1 cellular context compared by ENCODE assay signal in the genomic region with DNA sequence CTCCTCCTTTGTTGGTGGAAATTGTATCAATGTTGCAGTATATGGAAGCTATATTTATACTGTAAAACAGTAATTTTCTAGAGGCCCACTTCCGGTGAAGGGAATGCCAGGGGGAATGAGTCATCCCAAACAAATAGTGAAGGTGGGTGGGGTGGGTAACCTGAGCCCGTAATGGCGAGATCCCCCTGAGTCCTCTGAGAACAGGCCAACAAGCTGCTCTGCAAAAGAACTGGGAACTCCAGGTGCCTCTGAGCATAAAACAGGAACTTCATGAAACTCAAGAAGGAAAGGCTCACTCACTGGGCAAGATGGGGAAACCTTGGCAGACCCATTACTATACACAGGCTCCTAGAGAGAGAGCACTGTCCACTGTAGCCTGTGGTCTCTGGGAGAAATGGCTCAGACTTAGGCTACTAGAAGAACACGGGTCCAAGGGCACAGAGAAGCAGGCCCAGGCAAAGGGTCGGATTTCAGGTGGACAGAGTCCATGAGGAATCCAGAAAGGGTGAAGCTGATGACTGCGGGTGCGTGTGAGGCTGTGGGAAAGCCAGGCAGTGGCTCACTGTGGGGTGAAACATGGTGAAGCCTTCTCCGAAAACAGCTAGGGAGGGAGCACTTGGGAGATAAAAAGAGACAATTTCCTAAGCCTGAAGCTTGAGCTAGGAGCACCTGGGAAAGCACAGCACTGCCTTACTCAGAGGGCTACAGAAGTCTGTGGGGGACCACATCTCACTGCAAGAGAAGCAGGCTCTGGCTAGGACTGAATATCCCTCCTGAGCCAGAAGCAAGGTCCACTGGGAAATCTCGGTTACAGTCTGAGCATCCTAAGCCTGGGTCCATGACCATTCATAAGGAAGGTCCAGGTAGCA.
TF ChIP-seq lines count a peak whose summit lies in the region.

No MANE protein-coding gene starts in this region.

TF ChIP-seq in HEK293, 187 proteins besides CTCF, POLR2A, EP300 and RAD21 (continued from another document and continues in another):
- TF ChIP-seq ZNF558 (tag by site-specific recombination; IDR thresholded peaks at IDR 0.05): peak; percentile 76
- no peak for TF ChIP-seq ZNF549 (tag by site-specific recombination; IDR thresholded peaks at IDR 0.05)
- TF ChIP-seq ZBTB7A (tag by site-specific recombination; IDR thresholded peaks at IDR 0.05; ENCODE audit: low read depth): no peak
- TF ChIP-seq ZNF548 (tag by site-specific recombination; IDR thresholded peaks at IDR 0.05): no peak
- no peak for TF ChIP-seq RBAK (tag by site-specific recombination; IDR thresholded peaks at IDR 0.05)
- no peak for TF ChIP-seq ZNF19 (tag by site-specific recombination; IDR thresholded peaks at IDR 0.05; ENCODE audit: low read depth)
- TF ChIP-seq, protein P1, sequence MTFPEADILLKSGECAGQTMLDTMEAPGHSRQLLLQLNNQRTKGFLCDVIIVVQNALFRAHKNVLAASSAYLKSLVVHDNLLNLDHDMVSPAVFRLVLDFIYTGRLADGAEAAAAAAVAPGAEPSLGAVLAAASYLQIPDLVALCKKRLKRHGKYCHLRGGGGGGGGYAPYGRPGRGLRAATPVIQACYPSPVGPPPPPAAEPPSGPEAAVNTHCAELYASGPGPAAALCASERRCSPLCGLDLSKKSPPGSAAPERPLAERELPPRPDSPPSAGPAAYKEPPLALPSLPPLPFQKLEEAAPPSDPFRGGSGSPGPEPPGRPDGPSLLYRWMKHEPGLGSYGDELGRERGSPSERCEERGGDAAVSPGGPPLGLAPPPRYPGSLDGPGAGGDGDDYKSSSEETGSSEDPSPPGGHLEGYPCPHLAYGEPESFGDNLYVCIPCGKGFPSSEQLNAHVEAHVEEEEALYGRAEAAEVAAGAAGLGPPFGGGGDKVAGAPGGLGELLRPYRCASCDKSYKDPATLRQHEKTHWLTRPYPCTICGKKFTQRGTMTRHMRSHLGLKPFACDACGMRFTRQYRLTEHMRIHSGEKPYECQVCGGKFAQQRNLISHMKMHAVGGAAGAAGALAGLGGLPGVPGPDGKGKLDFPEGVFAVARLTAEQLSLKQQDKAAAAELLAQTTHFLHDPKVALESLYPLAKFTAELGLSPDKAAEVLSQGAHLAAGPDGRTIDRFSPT (tag by site-specific recombination; IDR thresholded peaks at IDR 0.05): no peak
- TF ChIP-seq ZNF394 (tag by site-specific recombination; IDR thresholded peaks at IDR 0.05; ENCODE audit: borderline replicate concordance): peak; percentile 70
- TF ChIP-seq, protein P2, sequence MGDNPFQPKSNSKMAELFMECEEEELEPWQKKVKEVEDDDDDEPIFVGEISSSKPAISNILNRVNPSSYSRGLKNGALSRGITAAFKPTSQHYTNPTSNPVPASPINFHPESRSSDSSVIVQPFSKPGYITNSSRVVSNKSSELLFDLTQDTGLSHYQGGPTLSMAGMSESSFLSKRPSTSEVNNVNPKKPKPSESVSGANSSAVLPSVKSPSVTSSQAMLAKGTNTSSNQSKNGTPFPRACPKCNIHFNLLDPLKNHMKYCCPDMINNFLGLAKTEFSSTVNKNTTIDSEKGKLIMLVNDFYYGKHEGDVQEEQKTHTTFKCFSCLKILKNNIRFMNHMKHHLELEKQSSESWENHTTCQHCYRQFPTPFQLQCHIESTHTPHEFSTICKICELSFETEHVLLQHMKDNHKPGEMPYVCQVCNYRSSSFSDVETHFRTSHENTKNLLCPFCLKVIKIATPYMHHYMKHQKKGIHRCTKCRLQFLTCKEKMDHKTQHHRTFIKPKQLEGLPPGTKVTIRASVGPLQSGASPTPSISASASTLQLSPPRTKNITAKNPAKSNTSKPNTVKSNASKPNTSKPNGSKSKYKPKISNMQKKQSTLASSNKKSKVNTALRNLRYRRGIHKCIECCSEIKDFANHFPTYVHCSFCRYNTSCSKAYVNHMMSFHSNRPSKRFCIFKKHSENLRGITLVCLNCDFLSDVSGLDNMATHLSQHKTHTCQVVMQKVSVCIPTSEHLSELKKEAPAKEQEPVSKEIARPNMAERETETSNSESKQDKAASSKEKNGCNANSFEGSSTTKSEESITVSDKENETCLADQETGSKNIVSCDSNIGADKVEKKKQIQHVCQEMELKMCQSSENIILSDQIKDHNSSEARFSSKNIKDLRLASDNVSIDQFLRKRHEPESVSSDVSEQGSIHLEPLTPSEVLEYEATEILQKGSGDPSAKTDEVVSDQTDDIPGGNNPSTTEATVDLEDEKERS (tag by site-specific recombination; IDR thresholded peaks at IDR 0.05): no peak
- TF ChIP-seq, protein P3, sequence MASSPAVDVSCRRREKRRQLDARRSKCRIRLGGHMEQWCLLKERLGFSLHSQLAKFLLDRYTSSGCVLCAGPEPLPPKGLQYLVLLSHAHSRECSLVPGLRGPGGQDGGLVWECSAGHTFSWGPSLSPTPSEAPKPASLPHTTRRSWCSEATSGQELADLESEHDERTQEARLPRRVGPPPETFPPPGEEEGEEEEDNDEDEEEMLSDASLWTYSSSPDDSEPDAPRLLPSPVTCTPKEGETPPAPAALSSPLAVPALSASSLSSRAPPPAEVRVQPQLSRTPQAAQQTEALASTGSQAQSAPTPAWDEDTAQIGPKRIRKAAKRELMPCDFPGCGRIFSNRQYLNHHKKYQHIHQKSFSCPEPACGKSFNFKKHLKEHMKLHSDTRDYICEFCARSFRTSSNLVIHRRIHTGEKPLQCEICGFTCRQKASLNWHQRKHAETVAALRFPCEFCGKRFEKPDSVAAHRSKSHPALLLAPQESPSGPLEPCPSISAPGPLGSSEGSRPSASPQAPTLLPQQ (tag by site-specific recombination; IDR thresholded peaks at IDR 0.05): peak; percentile 82
- TF ChIP-seq, protein P4, sequence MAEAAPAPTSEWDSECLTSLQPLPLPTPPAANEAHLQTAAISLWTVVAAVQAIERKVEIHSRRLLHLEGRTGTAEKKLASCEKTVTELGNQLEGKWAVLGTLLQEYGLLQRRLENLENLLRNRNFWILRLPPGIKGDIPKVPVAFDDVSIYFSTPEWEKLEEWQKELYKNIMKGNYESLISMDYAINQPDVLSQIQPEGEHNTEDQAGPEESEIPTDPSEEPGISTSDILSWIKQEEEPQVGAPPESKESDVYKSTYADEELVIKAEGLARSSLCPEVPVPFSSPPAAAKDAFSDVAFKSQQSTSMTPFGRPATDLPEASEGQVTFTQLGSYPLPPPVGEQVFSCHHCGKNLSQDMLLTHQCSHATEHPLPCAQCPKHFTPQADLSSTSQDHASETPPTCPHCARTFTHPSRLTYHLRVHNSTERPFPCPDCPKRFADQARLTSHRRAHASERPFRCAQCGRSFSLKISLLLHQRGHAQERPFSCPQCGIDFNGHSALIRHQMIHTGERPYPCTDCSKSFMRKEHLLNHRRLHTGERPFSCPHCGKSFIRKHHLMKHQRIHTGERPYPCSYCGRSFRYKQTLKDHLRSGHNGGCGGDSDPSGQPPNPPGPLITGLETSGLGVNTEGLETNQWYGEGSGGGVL (tag by site-specific recombination; IDR thresholded peaks at IDR 0.05): peak; percentile 83
- TF ChIP-seq, protein P5, sequence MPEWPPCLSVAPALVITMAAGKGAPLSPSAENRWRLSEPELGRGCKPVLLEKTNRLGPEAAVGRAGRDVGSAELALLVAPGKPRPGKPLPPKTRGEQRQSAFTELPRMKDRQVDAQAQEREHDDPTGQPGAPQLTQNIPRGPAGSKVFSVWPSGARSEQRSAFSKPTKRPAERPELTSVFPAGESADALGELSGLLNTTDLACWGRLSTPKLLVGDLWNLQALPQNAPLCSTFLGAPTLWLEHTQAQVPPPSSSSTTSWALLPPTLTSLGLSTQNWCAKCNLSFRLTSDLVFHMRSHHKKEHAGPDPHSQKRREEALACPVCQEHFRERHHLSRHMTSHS (tag by site-specific recombination; IDR thresholded peaks at IDR 0.05): peak; percentile 51; the same call in 1 of the 2 replicates
- TF ChIP-seq ZNF658 (tag by site-specific recombination; IDR thresholded peaks at IDR 0.05): no peak
- TF ChIP-seq, protein P6, sequence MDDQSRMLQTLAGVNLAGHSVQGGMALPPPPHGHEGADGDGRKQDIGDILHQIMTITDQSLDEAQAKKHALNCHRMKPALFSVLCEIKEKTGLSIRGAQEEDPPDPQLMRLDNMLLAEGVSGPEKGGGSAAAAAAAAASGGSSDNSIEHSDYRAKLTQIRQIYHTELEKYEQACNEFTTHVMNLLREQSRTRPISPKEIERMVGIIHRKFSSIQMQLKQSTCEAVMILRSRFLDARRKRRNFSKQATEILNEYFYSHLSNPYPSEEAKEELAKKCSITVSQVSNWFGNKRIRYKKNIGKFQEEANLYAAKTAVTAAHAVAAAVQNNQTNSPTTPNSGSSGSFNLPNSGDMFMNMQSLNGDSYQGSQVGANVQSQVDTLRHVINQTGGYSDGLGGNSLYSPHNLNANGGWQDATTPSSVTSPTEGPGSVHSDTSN (CRISPR knock-in tag; IDR thresholded peaks at IDR 0.05): no peak
- peak; percentile 77; the same call in 1 of the 2 replicates for TF ChIP-seq KLF9 (tag by site-specific recombination; IDR thresholded peaks at IDR 0.05; ENCODE audit: low read depth)
- peak; percentile 53; the same call in 1 of the 2 replicates for TF ChIP-seq ZNF843 (tag by site-specific recombination; IDR thresholded peaks at IDR 0.05)
- TF ChIP-seq, protein P7, sequence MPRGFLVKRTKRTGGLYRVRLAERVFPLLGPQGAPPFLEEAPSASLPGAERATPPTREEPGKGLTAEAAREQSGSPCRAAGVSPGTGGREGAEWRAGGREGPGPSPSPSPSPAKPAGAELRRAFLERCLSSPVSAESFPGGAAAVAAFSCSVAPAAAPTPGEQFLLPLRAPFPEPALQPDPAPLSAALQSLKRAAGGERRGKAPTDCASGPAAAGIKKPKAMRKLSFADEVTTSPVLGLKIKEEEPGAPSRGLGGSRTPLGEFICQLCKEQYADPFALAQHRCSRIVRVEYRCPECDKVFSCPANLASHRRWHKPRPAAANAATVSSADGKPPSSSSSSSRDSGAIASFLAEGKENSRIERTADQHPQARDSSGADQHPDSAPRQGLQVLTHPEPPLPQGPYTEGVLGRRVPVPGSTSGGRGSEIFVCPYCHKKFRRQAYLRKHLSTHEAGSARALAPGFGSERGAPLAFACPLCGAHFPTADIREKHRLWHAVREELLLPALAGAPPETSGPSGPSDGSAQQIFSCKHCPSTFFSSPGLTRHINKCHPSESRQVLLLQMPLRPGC (tag by site-specific recombination; IDR thresholded peaks at IDR 0.05): peak; percentile 58; the same call in 1 of the 2 replicates
- no peak for TF ChIP-seq ZNF221 (tag by site-specific recombination; IDR thresholded peaks at IDR 0.05; ENCODE audit: borderline replicate concordance)
- no peak for TF ChIP-seq ZNF792 (tag by site-specific recombination; IDR thresholded peaks at IDR 0.05)
- TF ChIP-seq SP3 (tag by site-specific recombination; IDR thresholded peaks at IDR 0.05): peak; percentile 24; the same call in 1 of the 2 replicates
- TF ChIP-seq, protein P8, sequence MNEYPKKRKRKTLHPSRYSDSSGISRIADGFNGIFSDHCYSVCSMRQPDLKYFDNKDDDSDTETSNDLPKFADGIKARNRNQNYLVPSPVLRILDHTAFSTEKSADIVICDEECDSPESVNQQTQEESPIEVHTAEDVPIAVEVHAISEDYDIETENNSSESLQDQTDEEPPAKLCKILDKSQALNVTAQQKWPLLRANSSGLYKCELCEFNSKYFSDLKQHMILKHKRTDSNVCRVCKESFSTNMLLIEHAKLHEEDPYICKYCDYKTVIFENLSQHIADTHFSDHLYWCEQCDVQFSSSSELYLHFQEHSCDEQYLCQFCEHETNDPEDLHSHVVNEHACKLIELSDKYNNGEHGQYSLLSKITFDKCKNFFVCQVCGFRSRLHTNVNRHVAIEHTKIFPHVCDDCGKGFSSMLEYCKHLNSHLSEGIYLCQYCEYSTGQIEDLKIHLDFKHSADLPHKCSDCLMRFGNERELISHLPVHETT (tag by site-specific recombination; IDR thresholded peaks at IDR 0.05): no peak
- TF ChIP-seq ZNF747 (tag by site-specific recombination; IDR thresholded peaks at IDR 0.05): no peak
- TF ChIP-seq, protein P9, sequence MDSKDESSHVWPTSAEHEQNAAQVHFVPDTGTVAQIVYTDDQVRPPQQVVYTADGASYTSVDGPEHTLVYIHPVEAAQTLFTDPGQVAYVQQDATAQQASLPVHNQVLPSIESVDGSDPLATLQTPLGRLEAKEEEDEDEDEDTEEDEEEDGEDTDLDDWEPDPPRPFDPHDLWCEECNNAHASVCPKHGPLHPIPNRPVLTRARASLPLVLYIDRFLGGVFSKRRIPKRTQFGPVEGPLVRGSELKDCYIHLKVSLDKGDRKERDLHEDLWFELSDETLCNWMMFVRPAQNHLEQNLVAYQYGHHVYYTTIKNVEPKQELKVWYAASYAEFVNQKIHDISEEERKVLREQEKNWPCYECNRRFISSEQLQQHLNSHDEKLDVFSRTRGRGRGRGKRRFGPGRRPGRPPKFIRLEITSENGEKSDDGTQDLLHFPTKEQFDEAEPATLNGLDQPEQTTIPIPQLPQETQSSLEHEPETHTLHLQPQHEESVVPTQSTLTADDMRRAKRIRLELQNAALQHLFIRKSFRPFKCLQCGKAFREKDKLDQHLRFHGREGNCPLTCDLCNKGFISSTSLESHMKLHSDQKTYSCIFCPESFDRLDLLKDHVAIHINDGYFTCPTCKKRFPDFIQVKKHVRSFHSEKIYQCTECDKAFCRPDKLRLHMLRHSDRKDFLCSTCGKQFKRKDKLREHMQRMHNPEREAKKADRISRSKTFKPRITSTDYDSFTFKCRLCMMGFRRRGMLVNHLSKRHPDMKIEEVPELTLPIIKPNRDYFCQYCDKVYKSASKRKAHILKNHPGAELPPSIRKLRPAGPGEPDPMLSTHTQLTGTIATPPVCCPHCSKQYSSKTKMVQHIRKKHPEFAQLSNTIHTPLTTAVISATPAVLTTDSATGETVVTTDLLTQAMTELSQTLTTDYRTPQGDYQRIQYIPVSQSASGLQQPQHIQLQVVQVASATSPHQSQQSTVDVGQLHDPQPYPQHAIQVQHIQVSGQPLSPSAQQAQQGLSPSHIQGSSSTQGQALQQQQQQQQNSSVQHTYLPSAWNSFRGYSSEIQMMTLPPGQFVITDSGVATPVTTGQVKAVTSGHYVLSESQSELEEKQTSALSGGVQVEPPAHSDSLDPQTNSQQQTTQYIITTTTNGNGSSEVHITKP (tag by site-specific recombination; IDR thresholded peaks at IDR 0.05): peak; percentile 84
- peak; percentile 82 for TF ChIP-seq ZNF324 (tag by site-specific recombination; IDR thresholded peaks at IDR 0.05)
- TF ChIP-seq, protein P10, sequence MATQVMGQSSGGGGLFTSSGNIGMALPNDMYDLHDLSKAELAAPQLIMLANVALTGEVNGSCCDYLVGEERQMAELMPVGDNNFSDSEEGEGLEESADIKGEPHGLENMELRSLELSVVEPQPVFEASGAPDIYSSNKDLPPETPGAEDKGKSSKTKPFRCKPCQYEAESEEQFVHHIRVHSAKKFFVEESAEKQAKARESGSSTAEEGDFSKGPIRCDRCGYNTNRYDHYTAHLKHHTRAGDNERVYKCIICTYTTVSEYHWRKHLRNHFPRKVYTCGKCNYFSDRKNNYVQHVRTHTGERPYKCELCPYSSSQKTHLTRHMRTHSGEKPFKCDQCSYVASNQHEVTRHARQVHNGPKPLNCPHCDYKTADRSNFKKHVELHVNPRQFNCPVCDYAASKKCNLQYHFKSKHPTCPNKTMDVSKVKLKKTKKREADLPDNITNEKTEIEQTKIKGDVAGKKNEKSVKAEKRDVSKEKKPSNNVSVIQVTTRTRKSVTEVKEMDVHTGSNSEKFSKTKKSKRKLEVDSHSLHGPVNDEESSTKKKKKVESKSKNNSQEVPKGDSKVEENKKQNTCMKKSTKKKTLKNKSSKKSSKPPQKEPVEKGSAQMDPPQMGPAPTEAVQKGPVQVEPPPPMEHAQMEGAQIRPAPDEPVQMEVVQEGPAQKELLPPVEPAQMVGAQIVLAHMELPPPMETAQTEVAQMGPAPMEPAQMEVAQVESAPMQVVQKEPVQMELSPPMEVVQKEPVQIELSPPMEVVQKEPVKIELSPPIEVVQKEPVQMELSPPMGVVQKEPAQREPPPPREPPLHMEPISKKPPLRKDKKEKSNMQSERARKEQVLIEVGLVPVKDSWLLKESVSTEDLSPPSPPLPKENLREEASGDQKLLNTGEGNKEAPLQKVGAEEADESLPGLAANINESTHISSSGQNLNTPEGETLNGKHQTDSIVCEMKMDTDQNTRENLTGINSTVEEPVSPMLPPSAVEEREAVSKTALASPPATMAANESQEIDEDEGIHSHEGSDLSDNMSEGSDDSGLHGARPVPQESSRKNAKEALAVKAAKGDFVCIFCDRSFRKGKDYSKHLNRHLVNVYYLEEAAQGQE (tag by site-specific recombination; IDR thresholded peaks at IDR 0.05): no peak
- no peak for TF ChIP-seq HOXA7 (CRISPR knock-in tag; IDR thresholded peaks at IDR 0.05; ENCODE audit: borderline replicate concordance)
